ENCODE assay signal across 8 cellular contexts in the genomic region with DNA sequence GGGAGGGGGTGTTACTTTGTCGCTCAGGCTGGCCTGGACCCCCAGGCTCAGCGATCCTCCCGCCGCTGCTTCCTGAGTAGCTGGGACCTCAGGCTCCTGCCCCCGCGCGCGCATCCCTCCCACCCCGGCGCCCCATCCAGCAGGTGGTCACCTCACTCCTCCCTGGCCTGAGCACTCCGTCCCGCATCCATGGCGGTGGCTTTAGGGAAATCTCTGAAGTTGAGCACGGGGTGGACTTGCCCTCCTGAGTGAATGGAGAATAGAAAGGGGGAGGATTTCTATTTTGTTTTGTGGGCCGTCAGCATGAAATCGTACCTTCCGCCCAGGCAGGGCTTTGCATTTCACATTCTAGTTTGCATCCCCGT. TPM values are rescaled to one million over a fixed set of nuclear protein-coding genes. Genes with fewer than 3 reads are reported as not detected.
A peak's percentile ranks its signal among the peaks of the same experiment; 100 is the strongest.
DNase-seq lines count a peak whose midpoint lies in the region; ATAC-seq and TF ChIP-seq lines count a peak whose summit lies in the region.

No MANE protein-coding gene starts in this region.

- H3K4me1 ChIP-seq in GM23248 (ENCODE audit: insufficient read depth) (no peaks in the 10 kb centered on the region; the same call in 1 of the 2 replicates), rectal smooth muscle tissue (ENCODE audit: control insufficient read depth, insufficient read depth, low read length) (no peaks in the 10 kb centered on the region)

- in situ Hi-C loops in GM23248 (cut with MboI) = no loop called here

- H3K27ac Mint-ChIP-seq in CD14-positive monocyte = peak overlapping the region in 6 of 7 donors; percentile 50 to 91 (median 88)
- H3K27ac Mint-ChIP-seq in T-helper 2 cell treated with Interferon-gamma antibody and Interleukin-4, amounts not matched to agents 5 μg/mL and 100 μg/mL, for 36 hours = no peak overlapping the region

- H3K27me3 Mint-ChIP-seq in CD14-positive monocyte (ENCODE audit: low read depth in 3 of 3) = peaks cover 17 to 32% (median 24%) of the 10 kb centered on the region in 3 donors
- H3K27me3 Mint-ChIP-seq in T-helper 2 cell treated with Interferon-gamma antibody and Interleukin-4, amounts not matched to agents 5 μg/mL and 100 μg/mL, for 36 hours (ENCODE audit: low read depth) = no peaks in the 10 kb centered on the region

- no peak for TF ChIP-seq CTCF in CD14-positive monocyte (IDR thresholded peaks at IDR 0.05)

- no peaks in the 10 kb centered on the region for H4K20me1 ChIP-seq in GM23248 (ENCODE audit: insufficient read depth)

- no peaks in the 10 kb centered on the region for H3K27me3 ChIP-seq in GM23248 (replicated peaks; ENCODE audit: insufficient read depth)
- no peaks in the 10 kb centered on the region for H3K27me3 ChIP-seq in rectal smooth muscle tissue (ENCODE audit: control insufficient read depth, insufficient read depth, low read length)

- peaks cover 11% of the 10 kb centered on the region in 2 donors for H3K36me3 Mint-ChIP-seq in CD14-positive monocyte
- peaks cover 27% of the 10 kb centered on the region for H3K36me3 Mint-ChIP-seq in T-helper 2 cell treated with Interferon-gamma antibody and Interleukin-4, amounts not matched to agents 5 μg/mL and 100 μg/mL, for 36 hours (ENCODE audit: low read depth)

- peak; percentile 16 for ATAC-seq in Right ventricle myocardium superior (ENCODE audit: poor library complexity)

- peak overlapping the region; percentile 89 to 92 for H3K4me3 Mint-ChIP-seq in CD14-positive monocyte
- peak overlapping the region; percentile 85 for H3K4me3 Mint-ChIP-seq in T-helper 2 cell treated with Interferon-gamma antibody and Interleukin-4, amounts not matched to agents 5 μg/mL and 100 μg/mL, for 36 hours

- H2AFZ ChIP-seq in GM23248 = peak overlapping the region; percentile 92

- peak overlapping the region; percentile 83 for H3K4me2 ChIP-seq in GM23248 (ENCODE audit: unreplicated experiment)

- H3F3A ChIP-seq in GM23248 (ENCODE audit: insufficient read depth) = no peaks in the 10 kb centered on the region

- intact Hi-C loops in CD14-positive monocyte (cut with micrococcal nuclease) (loop anchor here (1.0 to 10.0 kb wide), 8 partner anchors 34 to 1172 kb away; a partner anchor contains a TSS), Right ventricle myocardium superior (cut with DNase I) (no loop called here)

- H3K4me1 Mint-ChIP-seq in CD14-positive monocyte = peaks cover 20% of the 10 kb centered on the region
- H3K4me1 Mint-ChIP-seq in T-helper 2 cell treated with Interferon-gamma antibody and Interleukin-4, amounts not matched to agents 5 μg/mL and 100 μg/mL, for 36 hours (ENCODE audit: low read depth) = peaks cover 14% of the 10 kb centered on the region

- H3K79me2 ChIP-seq in GM23248 (ENCODE audit: insufficient read depth) = no peaks in the 10 kb centered on the region

- peaks cover 25 to 57% (median 46%) of the 10 kb centered on the region in 7 donors for H3K9me3 Mint-ChIP-seq in CD14-positive monocyte
- H3K9me3 Mint-ChIP-seq in T-helper 2 cell treated with Interferon-gamma antibody and Interleukin-4, amounts not matched to agents 5 μg/mL and 100 μg/mL, for 36 hours = peaks cover 49% of the 10 kb centered on the region

- H3K9me2 ChIP-seq in GM23248 (ENCODE audit: insufficient read depth) = no peaks in the 10 kb centered on the region

- H3K36me3 ChIP-seq in GM23248 (ENCODE audit: low read depth) = no peaks in the 10 kb centered on the region
- no peaks in the 10 kb centered on the region for H3K36me3 ChIP-seq in rectal smooth muscle tissue (ENCODE audit: control insufficient read depth, insufficient read depth, low read length)

- H3K27ac ChIP-seq in GM23248 (no peak overlapping the region), rectal smooth muscle tissue (ENCODE audit: low read depth, low read length) (no peak overlapping the region)

- DNase-seq in CD14-positive monocyte (ENCODE audit: low spot score) (no peak), GM23248 (no peak), Right ventricle myocardium superior (peak; percentile 47), cerebellum (ENCODE audit: low spot score) (no peak), UCSD-AML1 (lab: John Stamatoyannopoulos, UW; ENCODE audit: unreplicated experiment) (no peak)
- DNase-seq in T-helper 2 cell treated with Interferon-gamma antibody and Interleukin-4, amounts not matched to agents 5 μg/mL and 100 μg/mL, for 36 hours (ENCODE audit: low spot score) = no peak
- no peak for DNase-seq in activated effector memory CD4-positive, alpha-beta T cell treated with anti-CD3 and anti-CD28 coated beads, Interleukin-2, amount 50 U/mL, for 16 hours

- no peaks in the 10 kb centered on the region for H3K9me3 ChIP-seq in GM23248 (ENCODE audit: low read depth)

- 4% methylated on average over 13 to 18 of the region's 18 CpGs for whole genome bisulfite sequencing in GM23248 (ENCODE audit: low coverage in 1 of 2, low lambda C conversion rate in 2 of 2, missing lambda C conversion rate in 2 of 2), 2 experiments

- H3K9ac ChIP-seq in GM23248 (peak overlapping the region; percentile 82; the same call in 1 of the 2 replicates), rectal smooth muscle tissue (ENCODE audit: low read length) (no peak overlapping the region)

- H3K4me3 ChIP-seq in GM23248 (peak overlapping the region; percentile 80), rectal smooth muscle tissue (ENCODE audit: low read length) (peak overlapping the region; percentile 58)

RNA-seq across cellular contexts. Expression of a gene that starts 0.4 kb away (rescaled TPM):
- polyA plus RNA-seq in CD14-positive monocyte = 1 to 10 TPM in 1 of 2 donors, under 1 TPM in 1; 0.61 to 1.9 TPM
- total RNA-seq in GM23248 (2014; rRNA removed; shearing (Covaris generic)) = 2.0 and 2.7 TPM in 2 replicates
- 1.0 and 1.4 TPM in 2 replicates for polyA plus RNA-seq in GM23248 (2016; fragmentation: Nextera tagmentation; extraction: Ambion mirVana)
- 0.75 TPM for total RNA-seq in Right ventricle myocardium superior
- total RNA-seq in cerebellum = 6.3 TPM

RNA-seq across cellular contexts. Expression of a gene that starts 35.3 kb away (rescaled TPM):
- polyA plus RNA-seq in CD14-positive monocyte (1 to 10 TPM; 3.4 to 5.6 TPM), GM23248 (2016; fragmentation: Nextera tagmentation; extraction: Ambion mirVana) (5.7 and 6.5 TPM in 2 replicates)
- 12.2 and 19.0 TPM in 2 replicates for total RNA-seq in GM23248 (2014; rRNA removed; shearing (Covaris generic))
- total RNA-seq in Right ventricle myocardium superior (2.9 TPM), cerebellum (13.2 TPM)
